Comparison of ENCODE assay signal across 8 cellular contexts in the genomic region with DNA sequence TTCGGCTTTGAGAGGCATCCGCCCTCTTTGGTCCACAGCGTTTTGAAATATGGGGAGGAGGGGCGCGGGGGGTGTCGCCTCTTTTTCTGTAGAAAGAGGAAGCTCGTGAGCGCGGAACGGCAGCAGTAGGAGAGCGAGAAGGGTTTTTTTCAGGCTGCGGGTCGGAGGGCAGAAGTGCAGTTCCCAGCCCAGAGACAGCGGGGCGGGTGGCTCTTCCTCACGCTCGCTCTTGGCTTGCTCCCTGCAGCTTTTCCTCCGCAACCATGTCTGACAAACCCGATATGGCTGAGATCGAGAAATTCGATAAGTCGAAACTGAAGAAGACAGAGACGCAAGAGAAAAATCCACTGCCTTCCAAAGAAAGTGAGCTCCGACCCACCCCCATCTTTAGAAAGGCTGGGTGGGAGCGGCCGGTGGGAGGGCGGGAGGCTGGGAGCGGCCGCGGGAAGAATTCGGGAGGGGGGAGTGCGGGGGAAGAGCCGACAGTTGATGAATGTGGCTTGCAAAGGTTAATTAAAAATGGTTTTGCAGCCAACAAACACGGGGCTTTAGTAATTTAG. TPM values are rescaled to one million over a fixed set of nuclear protein-coding genes. Genes with fewer than 3 reads are reported as not detected.
DNase-seq lines count a peak whose midpoint lies in the region; ATAC-seq and TF ChIP-seq lines count a peak whose summit lies in the region.

No MANE protein-coding gene starts in this region.

- peaks cover 46% of the 10 kb centered on the region for H3K79me2 ChIP-seq in SK-N-SH (ENCODE audit: insufficient read depth)

- H3K9me2 ChIP-seq in SK-N-SH, result no peaks in the 10 kb centered on the region

- H3K4me2 ChIP-seq in BLaER1 (no peak overlapping the region), SK-N-SH (peak overlapping the region; percentile 86)

- peak overlapping the region; percentile 94 for H3K27ac ChIP-seq in BLaER1
- H3K27ac ChIP-seq in SK-N-SH (ENCODE audit: low read depth in 2 of 2, low read length in 1 of 2), result peak overlapping the region; percentile 94 to 98
- peak overlapping the region; percentile 90 to 97 (median 94) for H3K27ac ChIP-seq in stomach

- intact Hi-C loops in left colon (cut with DNase I, micrococcal nuclease), result loop anchor here in 1 of 2 donors (10.0 kb wide), 1 partner anchor 509 kb away; no protein-coding TSS in a partner anchor
- intact Hi-C loops in stomach (cut with DNase I; ENCODE audit: low total_unique reads), result no loop called here

- H3F3A ChIP-seq in SK-N-SH (replicated peaks; ENCODE audit: insufficient read depth), result peaks cover 57% of the 10 kb centered on the region

- TF ChIP-seq RAD21 in SK-N-SH (IDR thresholded peaks at IDR 0.05; ENCODE audit: low read length), result no peak

- H4K20me1 ChIP-seq in BLaER1 (peaks cover 27% of the 10 kb centered on the region), SK-N-SH (ENCODE audit: insufficient read depth) (peaks cover 20% of the 10 kb centered on the region; the same call in 1 of the 2 replicates)

- H3K27me3 ChIP-seq in BLaER1 (no peaks in the 10 kb centered on the region), SK-N-SH (ENCODE audit: insufficient read depth) (no peaks in the 10 kb centered on the region), stomach (peaks cover 0 to 14% (median 0%) of the 10 kb centered on the region in 3 donors)

- TF ChIP-seq CTCF in SK-N-SH (IDR thresholded peaks at IDR 0.05), result no peak
- TF ChIP-seq CTCF in choroid plexus epithelial cell (conservative IDR thresholded peaks at IDR 0.05; ENCODE audit: low read depth, low read length), result no peak
- TF ChIP-seq CTCF in stomach (IDR thresholded peaks at IDR 0.05), result no peak

- ATAC-seq in left colon, result peak; percentile 31

- WGBS in SK-N-SH (ENCODE audit: low lambda C conversion rate), result 2% methylated on average over 34 of the region's 34 CpGs
- 0 to 30% (median 7%) methylated on average over 22 to 34 of the region's 34 CpGs for WGBS in stomach, 5 donors

- TF ChIP-seq POLR2A in stomach (IDR thresholded peaks at IDR 0.05), result no peak

- peak; percentile 35 for DNase-seq in HT-29 (ENCODE audit: low spot score)
- peak; percentile 67 for DNase-seq in SK-N-SH
- peak; percentile 65 for DNase-seq in choroid plexus epithelial cell (ENCODE audit: low read depth)
- DNase-seq in left colon, result no peak
- peak; percentile 40 for DNase-seq in stomach
- DNase-seq in T-helper 9 cell, result no peak
- no peak for DNase-seq in stimulated activated CD4-positive, alpha-beta T cell treated with anti-CD3 and anti-CD28 coated beads, Interleukin-12 subunit alpha, Interleukin-12 subunit beta, amount 100 ng/mL, for 4 hours

- peak overlapping the region; percentile 84 for H3K4me3 ChIP-seq in BLaER1
- H3K4me3 ChIP-seq in SK-N-SH (ENCODE audit: low read depth in 2 of 2, low read length in 1 of 2), result peak overlapping the region; percentile 62 to 96
- H3K4me3 ChIP-seq in choroid plexus epithelial cell (ENCODE audit: low read depth, low read length), result peak overlapping the region; percentile 80
- peak overlapping the region; percentile 60 to 75 (median 64) for H3K4me3 ChIP-seq in stomach

- H3K9ac ChIP-seq in BLaER1 (peak overlapping the region; percentile 92), SK-N-SH (peak overlapping the region; percentile 100)

- no peak overlapping the region for H2AFZ ChIP-seq in SK-N-SH (ENCODE audit: low read depth)

- POLR2A ChIA-PET in SK-N-SH (lab: Yijun Ruan, JAX), result interaction anchor here (0.9 to 1.6 kb wide), 2 partner anchors 29 to 438 kb away, joined by 3 read pairs; no protein-coding TSS in a partner anchor

- H3K36me3 ChIP-seq in BLaER1 (peaks cover 14% of the 10 kb centered on the region; the same call in 1 of the 2 replicates), SK-N-SH (replicated peaks in 1 of 2; ENCODE audit: control insufficient read depth in 1 of 2, insufficient read depth in 2 of 2, low read length in 1 of 2) (peaks cover 6 to 25% of the 10 kb centered on the region in 2 experiments), stomach (peaks cover 0 to 3% (median 0%) of the 10 kb centered on the region in 4 donors)

- peaks cover 52% of the 10 kb centered on the region for H3K4me1 ChIP-seq in BLaER1
- H3K4me1 ChIP-seq in SK-N-SH (ENCODE audit: control insufficient read depth in 1 of 2, insufficient read depth in 2 of 2, low read depth in 1 of 2, low read length in 1 of 2), result peaks cover 0 to 9% of the 10 kb centered on the region in 2 experiments; a peak in 2 of 4 replicates
- peaks cover 0 to 15% (median 6%) of the 10 kb centered on the region in 4 donors for H3K4me1 ChIP-seq in stomach

- H3K9me3 ChIP-seq in BLaER1 (peaks cover 6% of the 10 kb centered on the region; the same call in 1 of the 2 replicates), SK-N-SH (no peaks in the 10 kb centered on the region), stomach (peaks cover 0 to 7% (median 0%) of the 10 kb centered on the region in 4 donors)

- CTCF ChIA-PET in SK-N-SH (lab: Yijun Ruan, JAX), result interaction anchor here (0.9 to 2.1 kb wide), 3 partner anchors 18 to 512 kb away, joined by 3 to 9 read pairs (median 9); no protein-coding TSS in a partner anchor

- TF ChIP-seq EP300 in SK-N-SH (IDR thresholded peaks at IDR 0.05; ENCODE audit: borderline replicate concordance in 1 of 2, low read depth in 1 of 2, low read length in 1 of 2) (no peak; a peak in 1 of 4 replicates), stomach (IDR thresholded peaks at IDR 0.05) (no peak)

TF ChIP-seq in SK-N-SH, 30 proteins besides CTCF, POLR2A, EP300 and RAD21 (continues in another document):
- TF ChIP-seq, protein P1, sequence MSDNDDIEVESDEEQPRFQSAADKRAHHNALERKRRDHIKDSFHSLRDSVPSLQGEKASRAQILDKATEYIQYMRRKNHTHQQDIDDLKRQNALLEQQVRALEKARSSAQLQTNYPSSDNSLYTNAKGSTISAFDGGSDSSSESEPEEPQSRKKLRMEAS (IDR thresholded peaks at IDR 0.05; ENCODE audit: low read depth), result no peak
- TF ChIP-seq FOSL2 (IDR thresholded peaks at IDR 0.05; ENCODE audit: borderline replicate concordance, low read depth), result no peak
- TF ChIP-seq, protein P2, sequence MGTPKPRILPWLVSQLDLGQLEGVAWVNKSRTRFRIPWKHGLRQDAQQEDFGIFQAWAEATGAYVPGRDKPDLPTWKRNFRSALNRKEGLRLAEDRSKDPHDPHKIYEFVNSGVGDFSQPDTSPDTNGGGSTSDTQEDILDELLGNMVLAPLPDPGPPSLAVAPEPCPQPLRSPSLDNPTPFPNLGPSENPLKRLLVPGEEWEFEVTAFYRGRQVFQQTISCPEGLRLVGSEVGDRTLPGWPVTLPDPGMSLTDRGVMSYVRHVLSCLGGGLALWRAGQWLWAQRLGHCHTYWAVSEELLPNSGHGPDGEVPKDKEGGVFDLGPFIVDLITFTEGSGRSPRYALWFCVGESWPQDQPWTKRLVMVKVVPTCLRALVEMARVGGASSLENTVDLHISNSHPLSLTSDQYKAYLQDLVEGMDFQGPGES (IDR thresholded peaks at IDR 0.05; ENCODE audit: low read depth, low read length), result no peak
- TF ChIP-seq RCOR1 (IDR thresholded peaks at IDR 0.05; ENCODE audit: low read length), result no peak
- no peak for TF ChIP-seq GABPA (IDR thresholded peaks at IDR 0.05; ENCODE audit: low read depth)
- TF ChIP-seq YY1 (IDR thresholded peaks at IDR 0.05; ENCODE audit: low read depth), result 0 out of 2 replicates have a peak, but pooled peaks have one; percentile 32
- TF ChIP-seq MEF2A (IDR thresholded peaks at IDR 0.05; ENCODE audit: borderline replicate concordance, low read depth), result no peak
- TF ChIP-seq USF1 (IDR thresholded peaks at IDR 0.05; ENCODE audit: borderline replicate concordance, low read depth), result no peak
- TF ChIP-seq RFX5 (IDR thresholded peaks at IDR 0.05; ENCODE audit: low read length), result no peak
- TF ChIP-seq, protein P3, sequence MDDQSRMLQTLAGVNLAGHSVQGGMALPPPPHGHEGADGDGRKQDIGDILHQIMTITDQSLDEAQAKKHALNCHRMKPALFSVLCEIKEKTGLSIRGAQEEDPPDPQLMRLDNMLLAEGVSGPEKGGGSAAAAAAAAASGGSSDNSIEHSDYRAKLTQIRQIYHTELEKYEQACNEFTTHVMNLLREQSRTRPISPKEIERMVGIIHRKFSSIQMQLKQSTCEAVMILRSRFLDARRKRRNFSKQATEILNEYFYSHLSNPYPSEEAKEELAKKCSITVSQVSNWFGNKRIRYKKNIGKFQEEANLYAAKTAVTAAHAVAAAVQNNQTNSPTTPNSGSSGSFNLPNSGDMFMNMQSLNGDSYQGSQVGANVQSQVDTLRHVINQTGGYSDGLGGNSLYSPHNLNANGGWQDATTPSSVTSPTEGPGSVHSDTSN (IDR thresholded peaks at IDR 0.05), result peak; percentile 78
- no peak for TF ChIP-seq ZBTB33 (IDR thresholded peaks at IDR 0.05; ENCODE audit: borderline replicate concordance, low read depth)
- TF ChIP-seq CHD2 (IDR thresholded peaks at IDR 0.05; ENCODE audit: low read length, partially characterized antibody), result no peak

RNA-seq across cellular contexts. Expression of gene TMSB4X, which starts 1.2 kb away (rescaled TPM):
- 538 and 675 TPM in 2 replicates for total RNA-seq in HT-29 (2014; rRNA removed; shearing (Covaris generic))
- polyA plus RNA-seq in SK-N-SH (2012; rRNA removed) (4,830 and 10,669 TPM in 2 replicates), stomach (over 10,000 TPM in 2 of 3 donors, 1,000 to 10,000 TPM in 1; 4,831 to 14,609 (median 13,196) TPM)
- 11,345 and 16,426 TPM in 2 replicates for polyA plus RNA-seq in SK-N-SH (2012; cell fraction: cytosol; rRNA removed)
- 2,546 and 2,555 TPM in 2 replicates for polyA plus RNA-seq in SK-N-SH (2012; cell fraction: nucleus; rRNA removed)
- total RNA-seq in left colon (1,000 to 10,000 TPM; 4,840 to 5,007 TPM), stomach (1,000 to 10,000 TPM; 1,734 to 4,964 (median 2,895) TPM)

Comparison
In these comparisons a context has a peak if more than half of its experiments do, and no peak if none do; other contexts are left out.
1. DNase-seq: peak in HT-29 (single experiment), SK-N-SH (single experiment), choroid plexus epithelial cell (single experiment) and stomach (single experiment); none in left colon (0 of 2), T-helper 9 cell (single experiment) and stimulated activated CD4-positive, alpha-beta T cell treated with anti-CD3 and anti-CD28 coated beads, Interleukin-12 subunit alpha, Interleukin-12 subunit beta, amount 100 ng/mL, for 4 hours (single experiment).
2. Peak in every context shown above with its lines, with median percentiles within 50 percentile points of each other: H3K27ac ChIP-seq and H3K4me3 ChIP-seq.